27 cellular contexts compared by ENCODE assay signal in genomic region chr10:43119416-43120115, GRCh38. TPM values are rescaled to one million over a fixed set of nuclear protein-coding genes. Genes with fewer than 3 reads are reported as not detected.
DNase-seq lines count a peak whose midpoint lies in the region; ATAC-seq and TF ChIP-seq lines count a peak whose summit lies in the region.
"Had no signal": no experiment of that assay in that cellular context is flagged by ENCODE, and none has a peak within 500 bp of the region (broad histone marks: within the 10 kb centered on the region; RNA-seq: fewer than 3 reads in every experiment).

No MANE protein-coding gene starts in this region.

- H3K36me3 ChIP-seq in upper lobe of right lung: no peaks in the 10 kb centered on the region
- H3K36me3 ChIP-seq: ascending aorta, cardiac muscle cell, esophagus squamous epithelium, ovary, transverse colon had no signal

- peak; percentile 61 for DNase-seq in activated effector memory CD4-positive, alpha-beta T cell treated with anti-CD3 and anti-CD28 coated beads, Interleukin-2, amount 50 U/mL, for 16 hours
- no peak for DNase-seq in activated effector memory CD4-positive, alpha-beta T cell treated with Interleukin-2 at 50 U/mL for 16 hours
- DNase-seq in T-helper 17 cell: no peak
- DNase-seq in memory B cell (ENCODE audit: low spot score in 2 of 2): no peak
- peak; percentile 63 for DNase-seq in upper lobe of right lung
- DNase-seq in OCI-M2 (lab: John Stamatoyannopoulos, UW; ENCODE audit: unreplicated experiment): no peak
- DNase-seq: activated CD4-positive, CD25-positive, alpha-beta regulatory T cell treated with anti-CD3 and anti-CD28 coated beads, Interleukin-2, amount 50 U/mL, for 72 hours; esophagus squamous epithelium; foreskin melanocyte; H9; midbrain; NCI-H1092 treated with DMSO at 0.1 percent for 48 hours; NCI-H1930; NCI-H526 treated with DMSO at 0.1 percent for 48 hours; retina; SIG-M5; stimulated activated CD4-positive, alpha-beta T cell treated with anti-CD3 and anti-CD28 coated beads, Interleukin-2, amount 100 ng/mL, for 24 hours; SW 1271; transverse colon had no signal

- ATAC-seq in T-helper 17 cell (no peak), memory B cell (ENCODE audit: low read depth) (no peak), upper lobe of right lung (no peak), GM21367 (IDR thresholded peaks at IDR 0.05; ENCODE audit: unreplicated experiment) (no peak)

- H3K27ac ChIP-seq in upper lobe of right lung: no peak overlapping the region
- H3K27ac ChIP-seq: ascending aorta, C4-2B, cardiac muscle cell, esophagus squamous epithelium, ovary, transverse colon had no signal

- no peaks in the 10 kb centered on the region for H3K36me3 Mint-ChIP-seq in T-helper 17 cell (ENCODE audit: low read depth)
- H3K36me3 Mint-ChIP-seq in memory B cell: no peaks in the 10 kb centered on the region
- H3K36me3 Mint-ChIP-seq: activated naive CD8-positive, alpha-beta T cell had no signal

- H3K4me1 Mint-ChIP-seq in T-helper 17 cell: peaks cover 18% of the 10 kb centered on the region
- H3K4me1 Mint-ChIP-seq in memory B cell: peaks cover 22% of the 10 kb centered on the region
- H3K4me1 Mint-ChIP-seq: H9 had no signal

- H3K27me3 Mint-ChIP-seq in T-helper 17 cell: no peaks in the 10 kb centered on the region
- H3K27me3 Mint-ChIP-seq in memory B cell: no peaks in the 10 kb centered on the region
- H3K27me3 Mint-ChIP-seq: activated naive CD8-positive, alpha-beta T cell had no signal

- TF ChIP-seq CTCF in upper lobe of right lung (IDR thresholded peaks at IDR 0.05): no peak

- no peaks in the 10 kb centered on the region for H3K9me3 Mint-ChIP-seq in memory B cell
- H3K9me3 Mint-ChIP-seq: H9, nephron had no signal

- H3K27ac Mint-ChIP-seq in T-helper 17 cell (peak overlapping the region; percentile 89), memory B cell (peak overlapping the region; percentile 86)
- H3K27ac Mint-ChIP-seq: nephron had no signal

- no peak overlapping the region for H3K4me3 ChIP-seq in upper lobe of right lung
- H3K4me3 ChIP-seq: ascending aorta, cardiac muscle cell, esophagus squamous epithelium, ovary, smooth muscle cell, transverse colon had no signal

- H3K4me3 Mint-ChIP-seq in T-helper 17 cell (no peak overlapping the region), memory B cell (no peak overlapping the region)
- H3K4me3 Mint-ChIP-seq: activated naive CD8-positive, alpha-beta T cell; H9; nephron had no signal

- no peaks in the 10 kb centered on the region for H3K27me3 ChIP-seq in upper lobe of right lung
- H3K27me3 ChIP-seq: ascending aorta, cardiac muscle cell, esophagus squamous epithelium, ovary, transverse colon had no signal

- H3K4me1 ChIP-seq in upper lobe of right lung: no peaks in the 10 kb centered on the region
- H3K4me1 ChIP-seq: ascending aorta had no signal

- intact Hi-C loops in upper lobe of right lung (cut with DNase I): no loop called here

- no peaks in the 10 kb centered on the region for H3K9me3 ChIP-seq in T-helper 17 cell (ENCODE audit: control insufficient read depth, low read length, poor library complexity, severe bottlenecking)
- no peaks in the 10 kb centered on the region for H3K9me3 ChIP-seq in upper lobe of right lung
- H3K9me3 ChIP-seq: ascending aorta, esophagus squamous epithelium, ovary, transverse colon had no signal

RNA-seq across cellular contexts. Expression of gene CSGALNACT2, which starts 18.7 kb away (rescaled TPM):
- total RNA-seq in T-helper 17 cell (10 to 100 TPM; 38.9 to 51.4 TPM), upper lobe of right lung (40.8 TPM)

RNA-seq across cellular contexts. Expression of gene RET, which starts 42.7 kb away (rescaled TPM):
- total RNA-seq in T-helper 17 cell (under 1 TPM in 1 of 2 donors, not detected in 1; 0.34 TPM), upper lobe of right lung (1.0 TPM)
- total RNA-seq: ascending aorta had no signal

Comparison
In these comparisons a context has a peak if more than half of its experiments do, and no peak if none do; other contexts are left out.
1. DNase-seq: peak in activated effector memory CD4-positive, alpha-beta T cell treated with anti-CD3 and anti-CD28 coated beads, Interleukin-2, amount 50 U/mL, for 16 hours (single experiment) and upper lobe of right lung (single experiment); none in activated effector memory CD4-positive, alpha-beta T cell treated with Interleukin-2 at 50 U/mL for 16 hours (single experiment), T-helper 17 cell (0 of 3), memory B cell (0 of 2) and OCI-M2 (single experiment).